In genomic region chr9:9912459-9912858, GRCh38 we compare ENCODE assay signal across 11 cellular contexts.
DNase-seq lines count a peak whose midpoint lies in the region; ATAC-seq and TF ChIP-seq lines count a peak whose summit lies in the region.
"Had no signal": no experiment of that assay in that cellular context is flagged by ENCODE, and none has a peak within 500 bp of the region (broad histone marks: within the 10 kb centered on the region; RNA-seq: fewer than 3 reads in every experiment).

No MANE protein-coding gene starts in this region.

- no peak for TF ChIP-seq EP300 in upper lobe of left lung (IDR thresholded peaks at IDR 0.05)

- in situ Hi-C loops in GM13977 (cut with MboI; ENCODE audit: low pct_unique_long_range_greater_than_20kb, low sequenced_read_pairs, unreplicated experiment), result no loop called here
- in situ Hi-C loops in astrocyte of the cerebellum (cut with HindIII; ENCODE audit: low sequenced_read_pairs), result no loop called here
- in situ Hi-C loops in GM13976 (cut with MboI; ENCODE audit: low sequenced_read_pairs, unreplicated experiment), result loop anchor here (25.0 kb wide), 1 partner anchor 300 kb away; no protein-coding TSS in a partner anchor

- WGBS in upper lobe of left lung, 2 donors, result 17 to 28% methylated on average over 2 of the region's 2 CpGs

- TF ChIP-seq CTCF in GM13977 (IDR thresholded peaks at IDR 0.05; ENCODE audit: extremely low read depth, insufficient read depth, missing control alignments) (peak; percentile 26), NB4 (IDR thresholded peaks at IDR 0.05; ENCODE audit: low read depth, low read length) (peak; percentile 35), astrocyte of the cerebellum (IDR thresholded peaks at IDR 0.05; ENCODE audit: low read depth, low read length, missing control alignments) (peak; percentile 56), upper lobe of left lung (IDR thresholded peaks at IDR 0.05) (no peak), GM13976 (IDR thresholded peaks at IDR 0.05; ENCODE audit: borderline replicate concordance, control extremely low read depth, extremely low read depth, insufficient read depth, missing control alignments) (no peak)

- no peaks in the 10 kb centered on the region for H3K36me3 ChIP-seq in upper lobe of left lung

- no peaks in the 10 kb centered on the region for H3K9me3 ChIP-seq in upper lobe of left lung
- H3K9me3 ChIP-seq: Caco-2 had no signal

- TF ChIP-seq POLR2A in NB4 (IDR thresholded peaks at IDR 0.05; ENCODE audit: extremely low read depth, insufficient read length) (no peak), upper lobe of left lung (IDR thresholded peaks at IDR 0.05) (no peak)

- DNase-seq in A172 (ENCODE audit: low spot score) (peak; percentile 3), GM13977 (ENCODE audit: low spot score) (peak; percentile 1), NB4 (ENCODE audit: low read depth) (no peak), astrocyte of the cerebellum (ENCODE audit: low read depth) (no peak), upper lobe of left lung (no peak), GM13976 (ENCODE audit: low spot score) (no peak)
- DNase-seq in stimulated activated CD4-positive, alpha-beta T cell treated with anti-CD3 and anti-CD28 coated beads, Interleukin-12 subunit alpha, Interleukin-12 subunit beta, amount 100 ng/mL, for 4 hours, result no peak
- DNase-seq in activated CD8-positive, alpha-beta memory T cell treated with anti-CD3 and anti-CD28 coated beads, Interleukin-2, amount 50 U/mL, for 4 hours, result no peak
- DNase-seq: activated naive CD4-positive, alpha-beta T cell treated with anti-CD3 and anti-CD28 coated beads for 36 hours; Caco-2; T-helper 17 cell had no signal

- H3K27me3 ChIP-seq in upper lobe of left lung, result no peaks in the 10 kb centered on the region

- H3K4me1 ChIP-seq in upper lobe of left lung, result no peaks in the 10 kb centered on the region
- H3K4me1 ChIP-seq: Caco-2 had no signal

- no peak overlapping the region for H3K27ac ChIP-seq in upper lobe of left lung

- H3K4me3 ChIP-seq in NB4 (ENCODE audit: low read depth, low read length) (no peak overlapping the region), astrocyte of the cerebellum (ENCODE audit: low read depth, low read length) (no peak overlapping the region), upper lobe of left lung (no peak overlapping the region)

- no peak for ATAC-seq in upper lobe of left lung (ENCODE audit: low FRiP score in 2 of 2)
- ATAC-seq: T-helper 17 cell had no signal

Comparison
In these comparisons a context has a peak if more than half of its experiments do, and no peak if none do; other contexts are left out.
1. DNase-seq: peak in A172 (single experiment) and GM13977 (single experiment); none in NB4 (single experiment), astrocyte of the cerebellum (single experiment), upper lobe of left lung (0 of 2), stimulated activated CD4-positive, alpha-beta T cell treated with anti-CD3 and anti-CD28 coated beads, Interleukin-12 subunit alpha, Interleukin-12 subunit beta, amount 100 ng/mL, for 4 hours (single experiment), GM13976 (single experiment) and activated CD8-positive, alpha-beta memory T cell treated with anti-CD3 and anti-CD28 coated beads, Interleukin-2, amount 50 U/mL, for 4 hours (single experiment).
2. CTCF ChIP-seq: peak in GM13977 (single experiment), NB4 (single experiment) and astrocyte of the cerebellum (single experiment); none in upper lobe of left lung (0 of 6) and GM13976 (single experiment).